In the genomic region with DNA sequence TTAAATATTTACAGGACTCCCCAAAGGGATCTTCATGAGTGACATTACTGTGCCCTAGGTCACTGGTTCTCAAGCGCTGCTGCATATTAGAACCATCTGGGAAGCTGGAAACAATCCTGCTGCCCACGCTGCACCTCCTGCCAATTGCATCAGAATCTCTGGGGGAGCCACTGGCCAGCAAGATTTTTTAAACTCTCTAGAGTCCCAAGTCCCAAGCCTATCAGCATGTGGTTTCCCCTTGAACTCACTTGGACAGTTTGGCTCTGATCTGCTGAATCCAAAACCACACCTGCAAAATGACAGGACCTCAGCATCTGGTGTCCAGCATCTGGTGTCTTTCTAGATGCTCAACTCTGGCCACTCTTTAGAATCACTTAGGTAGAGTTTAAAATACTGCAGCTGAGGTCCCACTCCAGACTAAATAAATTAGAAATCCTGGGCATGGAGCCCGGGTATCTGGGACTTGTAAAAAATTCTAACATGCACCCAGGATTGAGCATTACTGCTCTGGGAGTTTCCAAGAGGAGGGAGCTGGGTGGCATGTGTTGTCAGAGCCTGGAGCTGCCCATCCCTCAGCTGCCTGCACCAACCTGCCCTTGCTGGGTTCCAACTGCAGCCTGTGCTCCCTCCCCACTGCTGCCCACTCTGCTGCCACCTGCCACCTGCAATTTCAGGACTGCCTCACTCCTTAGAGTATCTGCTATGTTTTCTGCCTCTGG, we compare ENCODE assay signal across 10 cellular contexts.
DNase-seq lines count a peak whose midpoint lies in the region; ATAC-seq and TF ChIP-seq lines count a peak whose summit lies in the region.
"Had no signal": no experiment of that assay in that cellular context is flagged by ENCODE, and none has a peak within 500 bp of the region (broad histone marks: within the 10 kb centered on the region; RNA-seq: fewer than 3 reads in every experiment).

No MANE protein-coding gene starts in this region.

- H3K23me2 ChIP-seq in H9 (ENCODE audit: insufficient read length, low read depth, low read length, poor library complexity, severe bottlenecking) = no peaks in the 10 kb centered on the region

- H3K27me3 ChIP-seq in BJ (ENCODE audit: control insufficient read depth, insufficient read depth, low read length) (no peaks in the 10 kb centered on the region), brain microvascular endothelial cell (replicated peaks) (no peaks in the 10 kb centered on the region), H9 (ENCODE audit: insufficient read depth, low read length) (no peaks in the 10 kb centered on the region)

- no peak overlapping the region for H3K56ac ChIP-seq in H9 (ENCODE audit: insufficient read length, low read depth, low read length)

- H3K4me3 ChIP-seq in BJ (ENCODE audit: low read depth, low read length) (no peak overlapping the region), brain microvascular endothelial cell (ENCODE audit: low read depth, low read length) (no peak overlapping the region)

- H4K91ac ChIP-seq in H9 (ENCODE audit: insufficient read length, low read depth, low read length) = no peak overlapping the region

- H3K27ac Mint-ChIP-seq in H9 = no peak overlapping the region; a peak in 2 of 7 replicates
- no peak overlapping the region for H3K27ac Mint-ChIP-seq in activated T-helper 1 cell treated with anti-CD3 and anti-CD28 coated beads, Interleukin-12 subunit alpha, Interleukin-12 subunit beta, Interleukin-2, Interleukin-4 antibody, amounts not matched to agents 30 ng/mL and 10 ng/mL and 1 ng/mL, durations not matched to agents 14 hours and 24 hours and 36 hours
- H3K27ac Mint-ChIP-seq in WTC11 = no peak overlapping the region
- H3K27ac Mint-ChIP-seq: HFFc6 had no signal

- ATAC-seq in HG02759 (IDR thresholded peaks at IDR 0.05; ENCODE audit: unreplicated experiment) (peak; percentile 14), GM19455 (IDR thresholded peaks at IDR 0.05; ENCODE audit: unreplicated experiment) (no peak), WTC11 (no peak)

- DNase-seq in BJ (ENCODE audit: low read depth) (peak; percentile 26), brain microvascular endothelial cell (peak; percentile 56), mucosa of gallbladder (ENCODE audit: low spot score) (peak; percentile 48), H9 (no peak), WTC11 (ENCODE audit: low spot score) (no peak)
- no peak for DNase-seq in activated T-helper 1 cell treated with anti-CD3 and anti-CD28 coated beads, Interleukin-12 subunit alpha, Interleukin-12 subunit beta, Interleukin-2, Interleukin-4 antibody, amounts not matched to agents 30 ng/mL and 10 ng/mL and 1 ng/mL, durations not matched to agents 14 hours and 24 hours and 36 hours (ENCODE audit: low spot score)
- DNase-seq: activated gamma-delta T cell, HFFc6 had no signal

- no peak overlapping the region for H4K5ac ChIP-seq in H9 (ENCODE audit: insufficient read length, low read depth, low read length)

- H3K36me3 ChIP-seq in BJ (ENCODE audit: control insufficient read depth, insufficient read depth, low read length) (no peaks in the 10 kb centered on the region), brain microvascular endothelial cell (replicated peaks) (no peaks in the 10 kb centered on the region)

- H3K4me1 ChIP-seq in H9 (ENCODE audit: insufficient read depth, low read length) = no peaks in the 10 kb centered on the region

- no peak overlapping the region for H2AK5ac ChIP-seq in H9 (ENCODE audit: insufficient read length, low read length)

- no peak overlapping the region for H2AFZ ChIP-seq in H9 (ENCODE audit: low read length)

- WGBS in H9 (ENCODE audit: extremely low coverage, insufficient read length, low lambda C conversion rate) = no CpG with 5 or more reads among the region's 3 CpGs

- intact Hi-C loops in activated T-helper 1 cell treated with anti-CD3 and anti-CD28 coated beads, Interleukin-12 subunit alpha, Interleukin-12 subunit beta, Interleukin-2, Interleukin-4 antibody, amounts not matched to agents 30 ng/mL and 10 ng/mL and 1 ng/mL, durations not matched to agents 14 hours and 24 hours and 36 hours (cut with micrococcal nuclease) = loop anchor here (1.0 to 5.0 kb wide), 9 partner anchors 49 to 476 kb away; partner anchors contain the start of gene SLC9A9

- H4K20me1 ChIP-seq in H9 (ENCODE audit: control insufficient read depth, insufficient read depth, insufficient read length) = no peaks in the 10 kb centered on the region

- no peak overlapping the region for H3K23ac ChIP-seq in H9 (ENCODE audit: insufficient read length, low read depth, low read length)

- H3K79me1 ChIP-seq in H9 (ENCODE audit: insufficient read depth, low read depth, low read length, poor library complexity, severe bottlenecking) = no peaks in the 10 kb centered on the region

- H3K4me3 Mint-ChIP-seq in H9 (no peak overlapping the region), WTC11 (no peak overlapping the region)
- H3K4me3 Mint-ChIP-seq in activated T-helper 1 cell treated with anti-CD3 and anti-CD28 coated beads, Interleukin-12 subunit alpha, Interleukin-12 subunit beta, Interleukin-2, Interleukin-4 antibody, amounts not matched to agents 30 ng/mL and 10 ng/mL and 1 ng/mL, durations not matched to agents 14 hours and 24 hours and 36 hours = no peak overlapping the region

- H3K4ac ChIP-seq in H9 (ENCODE audit: low read depth, low read length) = no peak overlapping the region

- H2BK12ac ChIP-seq in H9 (ENCODE audit: insufficient read length, low read depth, low read length) = no peak overlapping the region

- H4K8ac ChIP-seq in H9 (replicated peaks; ENCODE audit: insufficient read length, low read depth, low read length) = no peak overlapping the region

- no peak overlapping the region for H3K18ac ChIP-seq in H9 (ENCODE audit: insufficient read length, low read depth, low read length)

- H3K9ac ChIP-seq in H9 (ENCODE audit: extremely low read depth, insufficient read length, low read length) = no peak overlapping the region

- no peak overlapping the region for H3K4me2 ChIP-seq in H9 (ENCODE audit: insufficient read depth, insufficient read length, low read length)

- no peak overlapping the region for H3K14ac ChIP-seq in H9 (ENCODE audit: insufficient read depth, low read length)

- POLR2A ChIA-PET in BJ (lab: Charles Lee) = no interaction called here
- POLR2A ChIA-PET in WTC11 (lab: Charles Lee) = no interaction called here

- H3K36me3 Mint-ChIP-seq in H9 (ENCODE audit: insufficient read depth in 1 of 3, low read depth in 3 of 3) (no peaks in the 10 kb centered on the region), WTC11 (no peaks in the 10 kb centered on the region)
- H3K36me3 Mint-ChIP-seq in activated T-helper 1 cell treated with anti-CD3 and anti-CD28 coated beads, Interleukin-12 subunit alpha, Interleukin-12 subunit beta, Interleukin-2, Interleukin-4 antibody, amounts not matched to agents 30 ng/mL and 10 ng/mL and 1 ng/mL, durations not matched to agents 14 hours and 24 hours and 36 hours (ENCODE audit: low read depth) = no peaks in the 10 kb centered on the region

- H3K9me3 Mint-ChIP-seq in H9 (no peaks in the 10 kb centered on the region), WTC11 (no peaks in the 10 kb centered on the region)
- no peaks in the 10 kb centered on the region for H3K9me3 Mint-ChIP-seq in activated T-helper 1 cell treated with anti-CD3 and anti-CD28 coated beads, Interleukin-12 subunit alpha, Interleukin-12 subunit beta, Interleukin-2, Interleukin-4 antibody, amounts not matched to agents 30 ng/mL and 10 ng/mL and 1 ng/mL, durations not matched to agents 14 hours and 24 hours and 36 hours
- H3K9me3 Mint-ChIP-seq: HFFc6 had no signal

- no peaks in the 10 kb centered on the region for H3K9me3 ChIP-seq in H9 (ENCODE audit: control insufficient read depth, low read depth, low read length)

- H2BK5ac ChIP-seq in H9 (ENCODE audit: insufficient read length, low read length) = no peak overlapping the region

- in situ Hi-C loops in brain microvascular endothelial cell (cut with HindIII; ENCODE audit: low pct_ligation_motif_present, low sequenced_read_pairs) = no loop called here

- H3K4me1 Mint-ChIP-seq in H9 (peaks cover 9% of the 10 kb centered on the region in 2 experiments), WTC11 (peaks cover 9% of the 10 kb centered on the region)
- H3K4me1 Mint-ChIP-seq in activated T-helper 1 cell treated with anti-CD3 and anti-CD28 coated beads, Interleukin-12 subunit alpha, Interleukin-12 subunit beta, Interleukin-2, Interleukin-4 antibody, amounts not matched to agents 30 ng/mL and 10 ng/mL and 1 ng/mL, durations not matched to agents 14 hours and 24 hours and 36 hours (ENCODE audit: low read depth) = peaks cover 14% of the 10 kb centered on the region

- H3T11ph ChIP-seq in H9 (ENCODE audit: low read length) = no peak overlapping the region

- no peaks in the 10 kb centered on the region for H3K79me2 ChIP-seq in H9 (ENCODE audit: insufficient read depth, low read length)

- H2BK120ac ChIP-seq in H9 (ENCODE audit: low read depth, low read length, poor library complexity, severe bottlenecking) = no peak overlapping the region

- H3K27ac ChIP-seq in brain microvascular endothelial cell = no peak overlapping the region
- H3K27ac ChIP-seq in H9 (ENCODE audit: insufficient read length, low read depth, low read length) = no peak overlapping the region

- H2BK20ac ChIP-seq in H9 (ENCODE audit: low read depth, low read length, poor library complexity, severe bottlenecking) = no peak overlapping the region

- no peak overlapping the region for H2BK15ac ChIP-seq in H9 (ENCODE audit: low read depth, low read length)

- TF ChIP-seq CTCF in BJ (IDR thresholded peaks at IDR 0.05; ENCODE audit: insufficient read depth, low read depth, low read length) (no peak), brain microvascular endothelial cell (IDR thresholded peaks at IDR 0.05; ENCODE audit: low read depth, low read length, missing control alignments) (no peak), H9 (conservative IDR thresholded peaks at IDR 0.05) (no peak), WTC11 (IDR thresholded peaks at IDR 0.05) (no peak)

- H3K27me3 Mint-ChIP-seq in H9 (ENCODE audit: low read depth) (no peaks in the 10 kb centered on the region; the same call in 1 of the 2 replicates), WTC11 (ENCODE audit: low read depth) (no peaks in the 10 kb centered on the region)
- H3K27me3 Mint-ChIP-seq in activated T-helper 1 cell treated with anti-CD3 and anti-CD28 coated beads, Interleukin-12 subunit alpha, Interleukin-12 subunit beta, Interleukin-2, Interleukin-4 antibody, amounts not matched to agents 30 ng/mL and 10 ng/mL and 1 ng/mL, durations not matched to agents 14 hours and 24 hours and 36 hours (ENCODE audit: insufficient read depth) = peaks cover 2% of the 10 kb centered on the region

- CTCF ChIA-PET in BJ (lab: Yijun Ruan, JAX) = interaction anchor here (1.0 to 1.5 kb wide), 3 partner anchors 14 to 416 kb away, joined by 3 read pairs; no protein-coding TSS in a partner anchor
- CTCF ChIA-PET in WTC11 (lab: Charles Lee) = no interaction called here

Comparison
In these comparisons a context has a peak if more than half of its experiments do, and no peak if none do; other contexts are left out.
1. DNase-seq: peak in BJ (single experiment), brain microvascular endothelial cell (single experiment) and mucosa of gallbladder (single experiment); none in H9 (single experiment), activated T-helper 1 cell treated with anti-CD3 and anti-CD28 coated beads, Interleukin-12 subunit alpha, Interleukin-12 subunit beta, Interleukin-2, Interleukin-4 antibody, amounts not matched to agents 30 ng/mL and 10 ng/mL and 1 ng/mL, durations not matched to agents 14 hours and 24 hours and 36 hours (single experiment) and WTC11 (single experiment).